In genomic region chrX:39729834-39730670, GRCh38 we compare ENCODE assay signal across 7 cellular contexts.
DNase-seq lines count a peak whose midpoint lies in the region; ATAC-seq and TF ChIP-seq lines count a peak whose summit lies in the region.

No MANE protein-coding gene starts in this region.

- no peak overlapping the region for H3K14ac ChIP-seq in H9 (ENCODE audit: insufficient read depth, low read length)

- peaks cover 19 to 21% of the 10 kb centered on the region in 2 experiments for H3K4me1 Mint-ChIP-seq in H9

- H4K20me1 ChIP-seq in H9 (ENCODE audit: control insufficient read depth, insufficient read depth, insufficient read length) = no peaks in the 10 kb centered on the region

- no peak overlapping the region for H3K27ac Mint-ChIP-seq in H9

- H3K23ac ChIP-seq in H9 (ENCODE audit: insufficient read length, low read depth, low read length) = no peak overlapping the region

- H3K9ac ChIP-seq in H9 (ENCODE audit: extremely low read depth, insufficient read length, low read length) = no peak overlapping the region

- no peaks in the 10 kb centered on the region for H3K9me3 ChIP-seq in H9 (ENCODE audit: control insufficient read depth, low read depth, low read length)

- ATAC-seq in HG02938 (IDR thresholded peaks at IDR 0.05; ENCODE audit: unreplicated experiment) = no peak

- no peak overlapping the region for H4K8ac ChIP-seq in H9 (replicated peaks; ENCODE audit: insufficient read length, low read depth, low read length)

- peaks cover 10% of the 10 kb centered on the region for H3K27me3 Mint-ChIP-seq in H9 (ENCODE audit: low read depth)

- no peaks in the 10 kb centered on the region for H3K79me2 ChIP-seq in H9 (ENCODE audit: insufficient read depth, low read length)

- peaks cover 78 to 80% of the 10 kb centered on the region in 2 experiments for H3K9me3 Mint-ChIP-seq in H9

- H3K4ac ChIP-seq in H9 (ENCODE audit: low read depth, low read length) = no peak overlapping the region

- no peaks in the 10 kb centered on the region for H3K79me1 ChIP-seq in H9 (ENCODE audit: insufficient read depth, low read depth, low read length, poor library complexity, severe bottlenecking)

- no CpG with 5 or more reads among the region's 22 CpGs for WGBS in H9 (ENCODE audit: extremely low coverage, insufficient read length, low lambda C conversion rate)

- no peak overlapping the region for H2AFZ ChIP-seq in H9 (ENCODE audit: low read length)

- CTCF ChIA-PET in RWPE1 (lab: Yijun Ruan, JAX) = no interaction called here

- H3K18ac ChIP-seq in H9 (ENCODE audit: insufficient read length, low read depth, low read length) = no peak overlapping the region

- no peak overlapping the region for H4K91ac ChIP-seq in H9 (ENCODE audit: insufficient read length, low read depth, low read length)

- no peaks in the 10 kb centered on the region for H3K23me2 ChIP-seq in H9 (ENCODE audit: insufficient read length, low read depth, low read length, poor library complexity, severe bottlenecking)

- POLR2A ChIA-PET in RWPE1 (lab: Yijun Ruan, JAX; ENCODE audit: low non-redundant PET) = no interaction called here

- no peak overlapping the region for H3K4me2 ChIP-seq in H9 (ENCODE audit: insufficient read depth, insufficient read length, low read length)

- H3K4me3 Mint-ChIP-seq in H9 = no peak overlapping the region

- TF ChIP-seq CTCF in H9 (conservative IDR thresholded peaks at IDR 0.05) (no peak), RWPE1 (conservative IDR thresholded peaks at IDR 0.05; ENCODE audit: low read depth) (no peak)

- no peak overlapping the region for H2BK15ac ChIP-seq in H9 (ENCODE audit: low read depth, low read length)

- peaks cover 0 to 5% (median 3%) of the 10 kb centered on the region in 3 experiments; a peak in 5 of 7 replicates for H3K36me3 Mint-ChIP-seq in H9 (ENCODE audit: insufficient read depth in 1 of 3, low read depth in 3 of 3)

- H3K27me3 ChIP-seq in H9 (ENCODE audit: insufficient read depth, low read length) = 0 out of 2 replicates have a peak, but pooled peaks cover 3% of the 10 kb centered on the region

- DNase-seq in H9 = peak; percentile 75
- peak; percentile 97 for DNase-seq in RPMI7951 (ENCODE audit: low read depth)
- peak; percentile 2 for DNase-seq in fibroblast of gingiva (ENCODE audit: low read depth)
- peak; percentile 81 for DNase-seq in retina
- DNase-seq in NCI-H2029 treated with DMSO at 0.1 percent for 48 hours (lab: John Stamatoyannopoulos, UW) = no peak
- DNase-seq in RWPE1 (ENCODE audit: low spot score) = no peak

- H2BK20ac ChIP-seq in H9 (ENCODE audit: low read depth, low read length, poor library complexity, severe bottlenecking) = no peak overlapping the region

- H4K5ac ChIP-seq in H9 (ENCODE audit: insufficient read length, low read depth, low read length) = no peak overlapping the region

- H2BK5ac ChIP-seq in H9 (ENCODE audit: insufficient read length, low read length) = no peak overlapping the region

- H3K56ac ChIP-seq in H9 (ENCODE audit: insufficient read length, low read depth, low read length) = no peak overlapping the region

- H3T11ph ChIP-seq in H9 (ENCODE audit: low read length) = no peak overlapping the region

- H2AK5ac ChIP-seq in H9 (ENCODE audit: insufficient read length, low read length) = no peak overlapping the region

- no peak overlapping the region for H2BK120ac ChIP-seq in H9 (ENCODE audit: low read depth, low read length, poor library complexity, severe bottlenecking)

- H3K4me1 ChIP-seq in H9 (ENCODE audit: insufficient read depth, low read length) = peaks cover 4% of the 10 kb centered on the region; the same call in 1 of the 2 replicates

- no peak overlapping the region for H2BK12ac ChIP-seq in H9 (ENCODE audit: insufficient read length, low read depth, low read length)

- H3K27ac ChIP-seq in H9 (ENCODE audit: insufficient read length, low read depth, low read length) (no peak overlapping the region), RWPE1 (no peak overlapping the region)

Comparison
In these comparisons a context has a peak if more than half of its experiments do, and no peak if none do; other contexts are left out.
1. DNase-seq: peak in H9 (single experiment), RPMI7951 (single experiment), fibroblast of gingiva (single experiment) and retina (single experiment); none in NCI-H2029 treated with DMSO at 0.1 percent for 48 hours (single experiment) and RWPE1 (single experiment).